ENCODE assay signal across 13 cellular contexts in genomic region chr16:68081796-68082567, GRCh38. TPM values are rescaled to one million over a fixed set of nuclear protein-coding genes. Genes with fewer than 3 reads are reported as not detected.
DNase-seq lines count a peak whose midpoint lies in the region; ATAC-seq and TF ChIP-seq lines count a peak whose summit lies in the region.
"Had no signal": no experiment of that assay in that cellular context is flagged by ENCODE, and none has a peak within 500 bp of the region (broad histone marks: within the 10 kb centered on the region; RNA-seq: fewer than 3 reads in every experiment).

No MANE protein-coding gene starts in this region.

- H3K36me3 ChIP-seq in Karpas-422 (ENCODE audit: insufficient read depth, low read length), result 0 out of 2 replicates have a peak, but pooled peaks cover 3% of the 10 kb centered on the region
- peaks cover 1% of the 10 kb centered on the region; the same call in 1 of the 2 replicates for H3K36me3 ChIP-seq in Caco-2 (ENCODE audit: control insufficient read depth, insufficient read depth, low read length)
- H3K36me3 ChIP-seq: prostate gland had no signal

- peaks cover 72% of the 10 kb centered on the region for H3K4me1 Mint-ChIP-seq in CD4-positive, alpha-beta T cell (ENCODE audit: low read depth)
- H3K4me1 Mint-ChIP-seq in dendritic cell treated with granulocyte-macrophage colony-stimulating factor and Interleukin-4, amounts not matched to agents 40 ng/mL and 50 ng/mL, for 4 days (ENCODE audit: low read depth), result peaks cover 74% of the 10 kb centered on the region
- H3K4me1 Mint-ChIP-seq in progenitor cell of endocrine pancreas (ENCODE audit: low read depth) (peaks cover 20% of the 10 kb centered on the region), Caco-2 (ENCODE audit: low read depth, unreplicated experiment) (peaks cover 27% of the 10 kb centered on the region)

- ATAC-seq in CD4-positive, alpha-beta T cell (ENCODE audit: poor library complexity), result no peak

- H3K4me1 ChIP-seq in Karpas-422 (ENCODE audit: low read length), result peaks cover 59% of the 10 kb centered on the region
- H3K4me1 ChIP-seq in Caco-2, result peaks cover 36% of the 10 kb centered on the region

- no peaks in the 10 kb centered on the region for H3K9me3 Mint-ChIP-seq in CD4-positive, alpha-beta T cell
- H3K9me3 Mint-ChIP-seq in dendritic cell treated with granulocyte-macrophage colony-stimulating factor and Interleukin-4, amounts not matched to agents 40 ng/mL and 50 ng/mL, for 4 days, result no peaks in the 10 kb centered on the region
- H3K9me3 Mint-ChIP-seq in progenitor cell of endocrine pancreas (ENCODE audit: low read depth) (no peaks in the 10 kb centered on the region), Caco-2 (ENCODE audit: unreplicated experiment) (no peaks in the 10 kb centered on the region)

- H2AFZ ChIP-seq in Karpas-422 (ENCODE audit: low read length), result no peak overlapping the region

- no peaks in the 10 kb centered on the region for H3K27me3 ChIP-seq in CD4-positive, alpha-beta T cell (ENCODE audit: control insufficient read depth, insufficient read depth, low read length)
- H3K27me3 ChIP-seq in Karpas-422 (ENCODE audit: low read length) (no peaks in the 10 kb centered on the region), Caco-2 (replicated peaks; ENCODE audit: control insufficient read depth, insufficient read depth, low read length) (no peaks in the 10 kb centered on the region)
- H3K27me3 ChIP-seq: esophagus squamous epithelium had no signal

- H3K79me2 ChIP-seq in Karpas-422 (ENCODE audit: low read length), result peaks cover 15% of the 10 kb centered on the region

- peaks cover 6% of the 10 kb centered on the region for H4K20me1 ChIP-seq in Karpas-422 (ENCODE audit: insufficient read depth, low read depth, low read length)

- BruUV-seq in Caco-2 (replicated peaks; lab: Mats Ljungman, UMichigan), result no TSS peak

- TF ChIP-seq CTCF in CD4-positive, alpha-beta T cell (IDR thresholded peaks at IDR 0.05), result no peak
- TF ChIP-seq CTCF in progenitor cell of endocrine pancreas (IDR thresholded peaks at IDR 0.05; ENCODE audit: unreplicated experiment) (no peak), Caco-2 (IDR thresholded peaks at IDR 0.05; ENCODE audit: insufficient read depth in 1 of 2, low read depth in 1 of 2, low read length in 1 of 2, severe bottlenecking in 1 of 2, unreplicated experiment in 1 of 2) (no peak)

- intact Hi-C loops in CD4-positive, alpha-beta T cell (cut with DNase I, micrococcal nuclease), result loop anchor here in 1 of 2 experiments (10.0 kb wide), 1 partner anchor 837 kb away; the partner anchor contains the start of genes FHOD1 and SLC9A5
- intact Hi-C loops in dendritic cell treated with granulocyte-macrophage colony-stimulating factor and Interleukin-4, amounts not matched to agents 40 ng/mL and 50 ng/mL, for 4 days (cut with micrococcal nuclease), result no loop called here
- intact Hi-C loops in Caco-2 (cut with micrococcal nuclease; ENCODE audit: unreplicated experiment), result no loop called here

- POLR2A ChIA-PET in CD4-positive, alpha-beta T cell (lab: Charles Lee), result interaction anchor here (0.8 to 4.1 kb wide), 4 partner anchors 12 to 236 kb away, joined by 3 to 41 read pairs (median 22); partner anchors contain the start of genes DPEP2, NUTF2, PRMT7 and SLC7A6OS
- POLR2A ChIA-PET in Caco-2 (lab: Charles Lee), result no interaction called here

- H3K36me3 Mint-ChIP-seq in CD4-positive, alpha-beta T cell (ENCODE audit: low read depth), result peaks cover 22% of the 10 kb centered on the region
- H3K36me3 Mint-ChIP-seq in dendritic cell treated with granulocyte-macrophage colony-stimulating factor and Interleukin-4, amounts not matched to agents 40 ng/mL and 50 ng/mL, for 4 days (ENCODE audit: low read depth), result peaks cover 26% of the 10 kb centered on the region
- H3K36me3 Mint-ChIP-seq in progenitor cell of endocrine pancreas (ENCODE audit: insufficient read depth), result peaks cover 6% of the 10 kb centered on the region
- H3K36me3 Mint-ChIP-seq in Caco-2 (ENCODE audit: insufficient read depth, unreplicated experiment), result peaks cover 27% of the 10 kb centered on the region

- H3K4me3 Mint-ChIP-seq in CD4-positive, alpha-beta T cell, result peak overlapping the region; percentile 78
- H3K4me3 Mint-ChIP-seq in dendritic cell treated with granulocyte-macrophage colony-stimulating factor and Interleukin-4, amounts not matched to agents 40 ng/mL and 50 ng/mL, for 4 days, result peak overlapping the region; percentile 37
- H3K4me3 Mint-ChIP-seq in progenitor cell of endocrine pancreas (ENCODE audit: low read depth) (no peak overlapping the region), Caco-2 (ENCODE audit: unreplicated experiment) (no peak overlapping the region)

- DNase-seq in CD4-positive, alpha-beta T cell, result no peak
- DNase-seq in Karpas-422, result no peak
- no peak for DNase-seq in progenitor cell of endocrine pancreas (ENCODE audit: low spot score, unreplicated experiment)
- no peak for DNase-seq in NCI-H69 (lab: John Stamatoyannopoulos, UW)
- no peak for DNase-seq in HT-29 (ENCODE audit: low spot score)
- DNase-seq in Caco-2, result no peak
- no peak for DNase-seq in NCI-H1092 treated with DMSO at 0.1 percent for 48 hours (lab: John Stamatoyannopoulos, UW)
- DNase-seq: activated CD4-positive, alpha-beta T cell treated with anti-CD3 and anti-CD28 coated beads, Interleukin-2, amount 50 U/mL, for 48 hours; esophagus squamous epithelium; NCI-H226; SIG-M5 had no signal

- peak overlapping the region; percentile 96 for H3K9ac ChIP-seq in Karpas-422 (ENCODE audit: low read length)

- H3K4me2 ChIP-seq in Karpas-422 (ENCODE audit: low read depth, low read length, poor library complexity, severe bottlenecking), result no peak overlapping the region

- no peaks in the 10 kb centered on the region for H3K9me2 ChIP-seq in Karpas-422 (replicated peaks; ENCODE audit: insufficient read depth, low read length)

- no peaks in the 10 kb centered on the region for H3K27me3 Mint-ChIP-seq in CD4-positive, alpha-beta T cell
- no peaks in the 10 kb centered on the region for H3K27me3 Mint-ChIP-seq in dendritic cell treated with granulocyte-macrophage colony-stimulating factor and Interleukin-4, amounts not matched to agents 40 ng/mL and 50 ng/mL, for 4 days
- no peaks in the 10 kb centered on the region for H3K27me3 Mint-ChIP-seq in progenitor cell of endocrine pancreas
- H3K27me3 Mint-ChIP-seq in Caco-2 (ENCODE audit: insufficient read depth, unreplicated experiment), result no peaks in the 10 kb centered on the region

- CTCF ChIA-PET in CD4-positive, alpha-beta T cell (lab: Charles Lee), result interaction anchor here (0.6 to 1.2 kb wide), 2 partner anchors 17 to 46 kb away, joined by 3 read pairs; no protein-coding TSS in a partner anchor
- CTCF ChIA-PET in Caco-2 (lab: Charles Lee), result no interaction called here

- no peak overlapping the region for H3K4me3 ChIP-seq in Karpas-422 (ENCODE audit: low read length)
- H3K4me3 ChIP-seq in Caco-2 (ENCODE audit: low read depth, low read length), result no peak overlapping the region
- H3K4me3 ChIP-seq: esophagus squamous epithelium, prostate gland had no signal

- peak overlapping the region; percentile 89 for H3K27ac Mint-ChIP-seq in CD4-positive, alpha-beta T cell
- peak overlapping the region; percentile 96 for H3K27ac Mint-ChIP-seq in dendritic cell treated with granulocyte-macrophage colony-stimulating factor and Interleukin-4, amounts not matched to agents 40 ng/mL and 50 ng/mL, for 4 days
- H3K27ac Mint-ChIP-seq in progenitor cell of endocrine pancreas (peak overlapping the region; percentile 10), Caco-2 (ENCODE audit: unreplicated experiment) (no peak overlapping the region)

- H3K27ac ChIP-seq in CD4-positive, alpha-beta T cell (ENCODE audit: low read depth, low read length), result peak overlapping the region; percentile 48
- peak overlapping the region; percentile 93 for H3K27ac ChIP-seq in Karpas-422 (ENCODE audit: low read length)
- H3K27ac ChIP-seq: prostate gland had no signal

- H3K9me3 ChIP-seq in CD4-positive, alpha-beta T cell (ENCODE audit: control insufficient read depth, low read length), result no peaks in the 10 kb centered on the region
- H3K9me3 ChIP-seq in Karpas-422 (ENCODE audit: low read length), result no peaks in the 10 kb centered on the region
- no peaks in the 10 kb centered on the region for H3K9me3 ChIP-seq in Caco-2
- H3K9me3 ChIP-seq: esophagus squamous epithelium, prostate gland had no signal

RNA-seq across cellular contexts. Expression of gene NFATC3, which starts 3.2 kb away (rescaled TPM):
- 10 to 100 TPM; 84.8 to 94.4 TPM for total RNA-seq in CD4-positive, alpha-beta T cell
- total RNA-seq in Karpas-422 (2014; rRNA removed; shearing (Covaris generic); ENCODE audit: low replicate concordance), result 39.1 and 72.3 TPM in 2 replicates
- total RNA-seq in progenitor cell of endocrine pancreas, result 48.7 and 51.8 TPM in 2 replicates
- total RNA-seq in HT-29 (2014; rRNA removed; shearing (Covaris generic)), result 20.4 and 20.8 TPM in 2 replicates
- 40.0 and 43.9 TPM in 2 replicates for total RNA-seq in Caco-2 (2022)

RNA-seq across cellular contexts. Expression of gene DUS2, which starts 58.9 kb away (rescaled TPM):
- 10 to 100 TPM; 10.4 to 13.6 TPM for total RNA-seq in CD4-positive, alpha-beta T cell
- 23.7 and 35.8 TPM in 2 replicates for total RNA-seq in Karpas-422 (2014; rRNA removed; shearing (Covaris generic); ENCODE audit: low replicate concordance)
- 18.8 and 21.2 TPM in 2 replicates for total RNA-seq in progenitor cell of endocrine pancreas
- total RNA-seq in HT-29 (2014; rRNA removed; shearing (Covaris generic)), result 18.7 and 19.0 TPM in 2 replicates
- 33.6 and 37.4 TPM in 2 replicates for total RNA-seq in Caco-2 (2022)

RNA-seq across cellular contexts. Expression of gene DDX28, which starts 59.0 kb away (rescaled TPM):
- total RNA-seq in CD4-positive, alpha-beta T cell, result 10 to 100 TPM; 18.9 to 19.4 TPM
- 10.8 and 20.9 TPM in 2 replicates for total RNA-seq in Karpas-422 (2014; rRNA removed; shearing (Covaris generic); ENCODE audit: low replicate concordance)
- total RNA-seq in progenitor cell of endocrine pancreas, result 9.5 and 10.4 TPM in 2 replicates
- 27.4 and 30.4 TPM in 2 replicates for total RNA-seq in HT-29 (2014; rRNA removed; shearing (Covaris generic))
- 15.9 and 17.1 TPM in 2 replicates for total RNA-seq in Caco-2 (2022)

Comparison
In these comparisons a context has a peak if more than half of its experiments do, and no peak if none do; other contexts are left out.
1. H3K4me3 Mint-ChIP-seq: peak in CD4-positive, alpha-beta T cell (single experiment) and dendritic cell treated with granulocyte-macrophage colony-stimulating factor and Interleukin-4, amounts not matched to agents 40 ng/mL and 50 ng/mL, for 4 days (single experiment); none in progenitor cell of endocrine pancreas (single experiment) and Caco-2 (single experiment).